In genomic region chr7:774161-775109, GRCh38 we compare ENCODE assay signal across 8 cellular contexts. TPM values are rescaled to one million over a fixed set of nuclear protein-coding genes. Genes with fewer than 3 reads are reported as not detected.
A peak's percentile ranks its signal among the peaks of the same experiment; 100 is the strongest.
DNase-seq lines count a peak whose midpoint lies in the region; ATAC-seq and TF ChIP-seq lines count a peak whose summit lies in the region.

No MANE protein-coding gene starts in this region.

- TF ChIP-seq CTCF in BE2C (IDR thresholded peaks at IDR 0.05; ENCODE audit: low read depth, low read length), result peak; percentile 79
- TF ChIP-seq CTCF in activated B cell treated with CpG ODN at 0.5 μM for 24 hours (IDR thresholded peaks at IDR 0.05), result peak; percentile 69
- TF ChIP-seq CTCF in mammary epithelial cell (conservative IDR thresholded peaks at IDR 0.05 in 1 of 2, IDR thresholded peaks at IDR 0.05 in 1 of 2; ENCODE audit: extremely low read depth in 1 of 2, insufficient read depth in 1 of 2, low read depth in 1 of 2, low read length in 2 of 2), result peak; percentile 91 to 95
- peak; percentile 82 to 89 (median 85) for TF ChIP-seq CTCF in right lobe of liver (IDR thresholded peaks at IDR 0.05)

- H3K27me3 ChIP-seq in BE2C, result no peaks in the 10 kb centered on the region
- H3K27me3 ChIP-seq in mammary epithelial cell (ENCODE audit: insufficient read depth, low read length), result no peaks in the 10 kb centered on the region
- H3K27me3 ChIP-seq in right lobe of liver, result no peaks in the 10 kb centered on the region

- dilution Hi-C loops in mammary epithelial cell (cut with HindIII; ENCODE audit: low sequenced_read_pairs), result loop anchor here (5.0 to 10.0 kb wide), 2 partner anchors 32 to 60 kb away; partner anchors contain the start of gene SUN1

- H3K4me1 Mint-ChIP-seq in activated B cell treated with CpG ODN at 0.5 μM for 24 hours, result no peaks in the 10 kb centered on the region

- intact Hi-C loops in activated B cell treated with CpG ODN at 0.5 μM for 24 hours (cut with micrococcal nuclease) (loop anchor here (1.0 kb wide), 2 partner anchors 442 to 452 kb away; no protein-coding TSS in a partner anchor), mammary epithelial cell (cut with micrococcal nuclease) (loop anchor here (1.0 to 5.0 kb wide), 5 partner anchors 261 to 452 kb away; no protein-coding TSS in a partner anchor), right lobe of liver (cut with DNase I) (loop anchor here in 1 of 2 donors (5.0 kb wide), 1 partner anchor 452 kb away; no protein-coding TSS in a partner anchor)

- no peak overlapping the region for H3K27ac Mint-ChIP-seq in activated B cell treated with CpG ODN at 0.5 μM for 24 hours

- H3K9me3 ChIP-seq in BE2C, result no peaks in the 10 kb centered on the region
- no peaks in the 10 kb centered on the region for H3K9me3 ChIP-seq in mammary epithelial cell (replicated peaks; ENCODE audit: insufficient read depth, low read length)
- H3K9me3 ChIP-seq in right lobe of liver, result no peaks in the 10 kb centered on the region

- H3K27ac ChIP-seq in mammary epithelial cell (ENCODE audit: insufficient read depth, low read depth, low read length), result no peak overlapping the region
- no peak overlapping the region for H3K27ac ChIP-seq in right lobe of liver

- WGBS in mammary epithelial cell (ENCODE audit: low coverage, missing lambda C conversion rate), result 37% methylated on average over 36 of the region's 65 CpGs
- 84% methylated on average over 11 of the region's 65 CpGs for WGBS in right lobe of liver (ENCODE audit: insufficient coverage, low coverage, low lambda C conversion rate, missing lambda C conversion rate)

- no peak overlapping the region for H2AFZ ChIP-seq in mammary epithelial cell (ENCODE audit: low read depth, low read length)

- no peak overlapping the region for H3K4me2 ChIP-seq in mammary epithelial cell (ENCODE audit: insufficient read depth, low read depth, low read length)

- no peak for TF ChIP-seq POLR2A in right lobe of liver (IDR thresholded peaks at IDR 0.05)

- no peaks in the 10 kb centered on the region for H4K20me1 ChIP-seq in mammary epithelial cell (ENCODE audit: insufficient read depth, low read length)

- no peak overlapping the region for H3K4me3 Mint-ChIP-seq in activated B cell treated with CpG ODN at 0.5 μM for 24 hours

- DNase-seq in BE2C (peak; percentile 81), activated B cell treated with CpG ODN at 0.5 μM for 24 hours (peak; percentile 60), mammary epithelial cell (peak; percentile 36), right lobe of liver (no peak)
- peak; percentile 56 for DNase-seq in stimulated activated CD8-positive, alpha-beta memory T cell treated with anti-CD3 and anti-CD28 coated beads, Interleukin-15, amount 100 ng/mL, for 24 hours (ENCODE audit: low read depth)

- CTCF ChIA-PET in activated B cell treated with CpG ODN at 0.5 μM for 24 hours (lab: Charles Lee), result interaction anchor here (0.6 to 2.3 kb wide), 2 partner anchors 37 to 452 kb away, joined by 3 to 15 read pairs; no protein-coding TSS in a partner anchor
- CTCF ChIA-PET in mammary epithelial cell (lab: Charles Lee; ENCODE audit: low non-redundant PET), result interaction anchor here (0.6 kb wide), 1 partner anchor 463 kb away, joined by 3 read pairs; no protein-coding TSS in a partner anchor

- in situ Hi-C loops in mammary epithelial cell (cut with MboI; ENCODE audit: low sequenced_read_pairs in 2 of 2), result loop anchor here (5.0 to 10.0 kb wide), 2 partner anchors 260 to 452 kb away; partner anchors contain the start of gene PDGFA (in 1 of the 2)

- peak; percentile 46 for ATAC-seq in HG02885 (IDR thresholded peaks at IDR 0.05; ENCODE audit: poor library complexity, unreplicated experiment)
- peak; percentile 94 for ATAC-seq in activated B cell treated with CpG ODN at 0.5 μM for 24 hours (ENCODE audit: low read depth)
- ATAC-seq in right lobe of liver, result peak; percentile 73 to 86 (median 79)
- ATAC-seq in HG03039 (IDR thresholded peaks at IDR 0.05; ENCODE audit: unreplicated experiment), result no peak
- no peak for ATAC-seq in GM19351 (IDR thresholded peaks at IDR 0.05; ENCODE audit: unreplicated experiment)

- H3K36me3 Mint-ChIP-seq in activated B cell treated with CpG ODN at 0.5 μM for 24 hours (ENCODE audit: low read depth), result peaks cover 44% of the 10 kb centered on the region

- POLR2A ChIA-PET in activated B cell treated with CpG ODN at 0.5 μM for 24 hours (lab: Charles Lee), result no interaction called here

- no peaks in the 10 kb centered on the region for H3K79me2 ChIP-seq in mammary epithelial cell (ENCODE audit: insufficient read depth, low read length)

- no peak overlapping the region for H3K9ac ChIP-seq in mammary epithelial cell (ENCODE audit: insufficient read depth, low read length)

- H3K27me3 Mint-ChIP-seq in activated B cell treated with CpG ODN at 0.5 μM for 24 hours, result no peaks in the 10 kb centered on the region

- BruUV-seq in mammary epithelial cell (replicated peaks; lab: Mats Ljungman, UMichigan), result no TSS peak

- H3K36me3 ChIP-seq in BE2C (peaks cover 76% of the 10 kb centered on the region), mammary epithelial cell (ENCODE audit: insufficient read depth, low read length) (peaks cover 3% of the 10 kb centered on the region), right lobe of liver (peaks cover 0 to 2% (median under 1%) of the 10 kb centered on the region in 4 donors)

- peaks cover 12% of the 10 kb centered on the region for H3K4me1 ChIP-seq in BE2C
- H3K4me1 ChIP-seq in mammary epithelial cell (ENCODE audit: insufficient read depth, low read length), result no peaks in the 10 kb centered on the region
- no peaks in the 10 kb centered on the region for H3K4me1 ChIP-seq in right lobe of liver

- no peak overlapping the region for H3K4me3 ChIP-seq in BE2C (ENCODE audit: low read depth, low read length)
- no peak overlapping the region for H3K4me3 ChIP-seq in mammary epithelial cell (replicated peaks in 1 of 3; ENCODE audit: insufficient read depth in 1 of 3, low read depth in 2 of 3, low read length in 3 of 3)
- H3K4me3 ChIP-seq in right lobe of liver, result no peak overlapping the region

- no peaks in the 10 kb centered on the region for H3K9me3 Mint-ChIP-seq in activated B cell treated with CpG ODN at 0.5 μM for 24 hours

RNA-seq across cellular contexts. Expression of gene PRKAR1B, which starts 47.4 kb away (rescaled TPM):
- 31.7 TPM for polyA plus RNA-seq in BE2C (2012; ENCODE audit: insufficient read depth, insufficient read length, low read depth)
- total RNA-seq in activated B cell treated with CpG ODN at 0.5 μM for 24 hours (17.2 and 17.5 TPM in 2 replicates), mammary epithelial cell (10 to 100 TPM; 24.3 to 34.5 TPM), right lobe of liver (10 to 100 TPM in 3 of 6 experiments, 1 to 10 TPM in 3; 4.7 to 20.8 (median 11.3) TPM)
- polyA plus RNA-seq in mammary epithelial cell, result 31.9 TPM
- polyA minus RNA-seq in mammary epithelial cell, result 39.9 TPM

RNA-seq across cellular contexts. Expression of gene DNAAF5, which starts 47.9 kb away (rescaled TPM):
- 53.4 TPM for polyA plus RNA-seq in BE2C (2012; ENCODE audit: insufficient read depth, insufficient read length, low read depth)
- 23.5 and 25.9 TPM in 2 replicates for total RNA-seq in activated B cell treated with CpG ODN at 0.5 μM for 24 hours
- 10 to 100 TPM; 27.8 to 34.0 TPM for total RNA-seq in mammary epithelial cell
- polyA plus RNA-seq in mammary epithelial cell, result 52.4 TPM
- polyA minus RNA-seq in mammary epithelial cell, result 64.4 TPM
- 10 to 100 TPM in 5 of 6 experiments, 1 to 10 TPM in 1; 9.5 to 22.8 (median 10.5) TPM for total RNA-seq in right lobe of liver

RNA-seq across cellular contexts. Expression of gene SUN1, which starts 57.8 kb away (rescaled TPM):
- polyA plus RNA-seq in BE2C (2012; ENCODE audit: insufficient read depth, insufficient read length, low read depth), result 196 TPM
- total RNA-seq in activated B cell treated with CpG ODN at 0.5 μM for 24 hours, result 101 and 119 TPM in 2 replicates
- 100 to 1,000 TPM; 135 to 191 TPM for total RNA-seq in mammary epithelial cell
- 176 TPM for polyA plus RNA-seq in mammary epithelial cell
- 160 TPM for polyA minus RNA-seq in mammary epithelial cell
- 10 to 100 TPM; 33.4 to 54.0 (median 48.7) TPM for total RNA-seq in right lobe of liver

Comparison
In these comparisons a context has a peak if more than half of its experiments do, and no peak if none do; other contexts are left out.
1. DNase-seq: peak in BE2C (single experiment), activated B cell treated with CpG ODN at 0.5 μM for 24 hours (single experiment), mammary epithelial cell (single experiment) and stimulated activated CD8-positive, alpha-beta memory T cell treated with anti-CD3 and anti-CD28 coated beads, Interleukin-15, amount 100 ng/mL, for 24 hours (single experiment); none in right lobe of liver (0 of 3).
2. ATAC-seq: peak in HG02885 (single experiment), activated B cell treated with CpG ODN at 0.5 μM for 24 hours (single experiment) and right lobe of liver (4 of 4); none in HG03039 (single experiment) and GM19351 (single experiment).
3. Peak in every context shown above with its lines, with median percentiles within 50 percentile points of each other: CTCF ChIP-seq.